In the genomic region with DNA sequence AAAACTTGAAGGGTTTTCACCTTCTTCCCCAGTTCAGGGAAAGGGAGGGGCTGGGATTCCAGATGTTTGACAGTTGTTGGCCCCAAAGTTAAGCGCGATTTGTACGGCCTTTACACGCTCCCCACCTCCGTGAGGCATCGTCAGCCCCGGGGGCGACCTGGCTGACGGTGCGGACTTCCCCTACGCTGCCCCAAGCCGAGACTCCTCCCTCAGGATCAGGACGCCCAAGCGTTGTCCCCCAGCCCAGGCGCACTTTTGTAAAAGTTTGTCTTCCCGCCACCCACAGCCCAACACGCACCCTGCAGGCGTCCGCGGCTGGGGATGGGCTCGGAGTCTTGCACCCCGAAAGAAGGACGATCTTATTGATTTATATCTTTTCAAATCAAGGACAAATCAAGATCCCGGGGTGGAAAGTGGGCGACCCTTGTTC, we compare ENCODE assay signal across 8 cellular contexts. TPM values are rescaled to one million over a fixed set of nuclear protein-coding genes. Genes with fewer than 3 reads are reported as not detected.
DNase-seq lines count a peak whose midpoint lies in the region; ATAC-seq and TF ChIP-seq lines count a peak whose summit lies in the region.

No MANE protein-coding gene starts in this region.

- H3K4me3 ChIP-seq in HUES64 (ENCODE audit: low read length) (peak overlapping the region; percentile 84), epithelial cell of esophagus (ENCODE audit: low read length) (peak overlapping the region; percentile 73)

- H3K9me3 Mint-ChIP-seq in activated CD8-positive, alpha-beta memory T cell treated with anti-CD3 and anti-CD28 coated beads, Interleukin-2, amount 10 ng/mL, durations not matched to agents 7 days and 5 days (ENCODE audit: low read depth): no peaks in the 10 kb centered on the region

- H3K36me3 Mint-ChIP-seq in activated CD8-positive, alpha-beta memory T cell treated with anti-CD3 and anti-CD28 coated beads, Interleukin-2, amount 10 ng/mL, durations not matched to agents 7 days and 5 days: no peaks in the 10 kb centered on the region

- H3K4me1 Mint-ChIP-seq in activated CD8-positive, alpha-beta memory T cell treated with anti-CD3 and anti-CD28 coated beads, Interleukin-2, amount 10 ng/mL, durations not matched to agents 7 days and 5 days: peaks cover 7% of the 10 kb centered on the region

- H3K27ac ChIP-seq in HUES64 (ENCODE audit: low read depth, low read length): peak overlapping the region; percentile 69

- peak; percentile 16 for TF ChIP-seq CTCF in epithelial cell of esophagus (IDR thresholded peaks at IDR 0.05; ENCODE audit: insufficient read depth, low read depth, low read length, missing control alignments)

- ATAC-seq in GM21367 (IDR thresholded peaks at IDR 0.05; ENCODE audit: unreplicated experiment): peak; percentile 29
- ATAC-seq in activated CD8-positive, alpha-beta memory T cell treated with anti-CD3 and anti-CD28 coated beads, Interleukin-2, amount 10 ng/mL, durations not matched to agents 7 days and 5 days: peak; percentile 59
- peak; percentile 86 for ATAC-seq in stimulated activated naive CD8-positive, alpha-beta T cell treated with anti-CD3 and anti-CD28 coated beads, Interleukin-15, Interleukin-2, amounts not matched to agents 100 U/mL and 50 U/mL, for 24 hours

- H3K4me1 ChIP-seq in HUES64 (ENCODE audit: insufficient read depth, low read length): peaks cover 29% of the 10 kb centered on the region

- H3K9me3 ChIP-seq in HUES64 (ENCODE audit: insufficient read depth, low read depth, low read length): no peaks in the 10 kb centered on the region

- no peak overlapping the region for H3K27ac Mint-ChIP-seq in activated CD8-positive, alpha-beta memory T cell treated with anti-CD3 and anti-CD28 coated beads, Interleukin-2, amount 10 ng/mL, durations not matched to agents 7 days and 5 days

- CTCF ChIA-PET in activated CD8-positive, alpha-beta memory T cell treated with anti-CD3 and anti-CD28 coated beads, Interleukin-2, amount 10 ng/mL, durations not matched to agents 7 days and 5 days (lab: Charles Lee): interaction anchor here (0.8 to 8.6 kb wide), 19 partner anchors 10 to 200 kb away, joined by 3 to 92 read pairs (median 4); no protein-coding TSS in a partner anchor

- peaks cover 5% of the 10 kb centered on the region for H3K27me3 ChIP-seq in HUES64 (ENCODE audit: insufficient read depth, low read length)

- peaks cover 46% of the 10 kb centered on the region for H3K27me3 Mint-ChIP-seq in activated CD8-positive, alpha-beta memory T cell treated with anti-CD3 and anti-CD28 coated beads, Interleukin-2, amount 10 ng/mL, durations not matched to agents 7 days and 5 days

- H3K36me3 ChIP-seq in HUES64 (ENCODE audit: insufficient read depth, low read length): no peaks in the 10 kb centered on the region

- WGBS in HUES64: under 1% methylated on average over 25 of the region's 25 CpGs

- peak overlapping the region; percentile 87 for H3K9ac ChIP-seq in HUES64 (ENCODE audit: low read depth, low read length)

- in situ Hi-C loops in ACHN (cut with HindIII; ENCODE audit: low pct_ligation_motif_present, low pct_unique_long_range_greater_than_20kb, low sequenced_read_pairs): loop anchor here (25.0 kb wide), 1 partner anchor 192 kb away; no protein-coding TSS in a partner anchor

- peak in 8 of 14 donors; percentile 47 to 82 (median 70) for DNase-seq in C1 segment of cervical spinal cord (lab: John Stamatoyannopoulos, UW)
- peak; percentile 56 for DNase-seq in activated CD8-positive, alpha-beta memory T cell treated with anti-CD3 and anti-CD28 coated beads, Interleukin-2, amount 10 ng/mL, durations not matched to agents 7 days and 5 days
- DNase-seq in epithelial cell of esophagus (ENCODE audit: low read depth): peak; percentile 86
- DNase-seq in mucosa of gallbladder (ENCODE audit: low spot score): peak; percentile 24
- DNase-seq in stimulated activated naive CD8-positive, alpha-beta T cell treated with anti-CD3 and anti-CD28 coated beads, Interleukin-15, Interleukin-2, amounts not matched to agents 100 U/mL and 50 U/mL, for 24 hours: peak; percentile 67
- DNase-seq in ACHN: no peak

- peak overlapping the region; percentile 81 for H3K4me3 Mint-ChIP-seq in activated CD8-positive, alpha-beta memory T cell treated with anti-CD3 and anti-CD28 coated beads, Interleukin-2, amount 10 ng/mL, durations not matched to agents 7 days and 5 days

RNA-seq across cellular contexts. Expression of gene MOB3B, which starts 0.7 kb away (rescaled TPM):
- 9.2 TPM for polyA plus RNA-seq in HUES64 (2013, experiment 1 of 2)
- 10.8 TPM for polyA plus RNA-seq in HUES64 (2013, experiment 2 of 2)
- total RNA-seq in activated CD8-positive, alpha-beta memory T cell treated with anti-CD3 and anti-CD28 coated beads, Interleukin-2, amount 10 ng/mL, durations not matched to agents 7 days and 5 days: under 1 TPM; 0.29 to 0.70 TPM
- total RNA-seq in mucosa of gallbladder: 19.3 TPM

RNA-seq across cellular contexts. Expression of gene IFNK, which starts 4.8 kb away (rescaled TPM):
- polyA plus RNA-seq in HUES64 (2013, experiment 1 of 2): not detected
- polyA plus RNA-seq in HUES64 (2013, experiment 2 of 2): not detected
- not detected for total RNA-seq in activated CD8-positive, alpha-beta memory T cell treated with anti-CD3 and anti-CD28 coated beads, Interleukin-2, amount 10 ng/mL, durations not matched to agents 7 days and 5 days
- not detected for total RNA-seq in mucosa of gallbladder

RNA-seq across cellular contexts. Expression of gene C9orf72, which starts 44.4 kb away (rescaled TPM):
- polyA plus RNA-seq in HUES64 (2013, experiment 1 of 2): 13.1 TPM
- 17.2 TPM for polyA plus RNA-seq in HUES64 (2013, experiment 2 of 2)
- total RNA-seq in activated CD8-positive, alpha-beta memory T cell treated with anti-CD3 and anti-CD28 coated beads, Interleukin-2, amount 10 ng/mL, durations not matched to agents 7 days and 5 days: 1 to 10 TPM; 3.6 to 7.0 TPM
- total RNA-seq in mucosa of gallbladder: 12.0 TPM

Comparison
In these comparisons a context has a peak if more than half of its experiments do, and no peak if none do; other contexts are left out.
1. ATAC-seq: peak in every context shown above with its lines; median percentile 86 in stimulated activated naive CD8-positive, alpha-beta T cell treated with anti-CD3 and anti-CD28 coated beads, Interleukin-15, Interleukin-2, amounts not matched to agents 100 U/mL and 50 U/mL, for 24 hours; 59 in activated CD8-positive, alpha-beta memory T cell treated with anti-CD3 and anti-CD28 coated beads, Interleukin-2, amount 10 ng/mL, durations not matched to agents 7 days and 5 days; 29 in GM21367.
2. RNA of gene MOB3B, which starts 0.7 kb away (total RNA-seq): 19.3 TPM in mucosa of gallbladder (single experiment); 0.29 to 0.70 TPM in activated CD8-positive, alpha-beta memory T cell treated with anti-CD3 and anti-CD28 coated beads, Interleukin-2, amount 10 ng/mL, durations not matched to agents 7 days and 5 days; every median in the first group is over 10 times any median in the second.